ENCODE assay signal across 8 cellular contexts in genomic region chr15:64634020-64634419, GRCh38.
A peak's percentile ranks its signal among the peaks of the same experiment; 100 is the strongest.
DNase-seq lines count a peak whose midpoint lies in the region; ATAC-seq and TF ChIP-seq lines count a peak whose summit lies in the region.

No MANE protein-coding gene starts in this region.

- intact Hi-C loops in Caco-2 (cut with micrococcal nuclease; ENCODE audit: unreplicated experiment) (loop anchor here (2.0 kb wide), 1 partner anchor 35 kb away; no protein-coding TSS in a partner anchor), right lobe of liver (cut with DNase I) (no loop called here)
- intact Hi-C loops in activated CD8-positive, alpha-beta T cell treated with anti-CD3 and anti-CD28 coated beads for 36 hours (cut with micrococcal nuclease): loop anchor here (10.0 kb wide), 1 partner anchor 189 kb away; no protein-coding TSS in a partner anchor

- POLR2A ChIA-PET in Caco-2 (lab: Charles Lee): no interaction called here
- POLR2A ChIA-PET in activated CD8-positive, alpha-beta T cell treated with anti-CD3 and anti-CD28 coated beads for 36 hours (lab: Charles Lee): interaction anchor here (0.6 to 3.2 kb wide), 10 partner anchors 9 to 206 kb away, joined by 3 to 16 read pairs (median 3); no protein-coding TSS in a partner anchor

- DNase-seq in Caco-2 (no peak), right lobe of liver (no peak), NCI-H774 (lab: John Stamatoyannopoulos, UW) (no peak), HPDE6-E6E7 (ENCODE audit: extremely low spot score) (no peak), GOT3 (lab: John Stamatoyannopoulos, UW) (no peak)
- peak; percentile 86 for DNase-seq in activated CD8-positive, alpha-beta T cell treated with anti-CD3 and anti-CD28 coated beads for 36 hours

- BruUV-seq in Caco-2 (replicated peaks; lab: Mats Ljungman, UMichigan): no TSS peak

- peaks cover 30% of the 10 kb centered on the region for H3K4me1 Mint-ChIP-seq in Caco-2 (ENCODE audit: low read depth, unreplicated experiment)
- H3K4me1 Mint-ChIP-seq in activated CD8-positive, alpha-beta T cell treated with anti-CD3 and anti-CD28 coated beads for 36 hours (ENCODE audit: low read depth): peaks cover 63% of the 10 kb centered on the region

- H3K4me3 Mint-ChIP-seq in Caco-2 (ENCODE audit: unreplicated experiment): peak overlapping the region; percentile 67
- peak overlapping the region; percentile 31 for H3K4me3 Mint-ChIP-seq in activated CD8-positive, alpha-beta T cell treated with anti-CD3 and anti-CD28 coated beads for 36 hours

- H3K27me3 Mint-ChIP-seq in Caco-2 (ENCODE audit: insufficient read depth, unreplicated experiment): no peaks in the 10 kb centered on the region
- H3K27me3 Mint-ChIP-seq in activated CD8-positive, alpha-beta T cell treated with anti-CD3 and anti-CD28 coated beads for 36 hours: no peaks in the 10 kb centered on the region

- 13% methylated on average over 2 of the region's 2 CpGs for WGBS in right lobe of liver (ENCODE audit: insufficient coverage, low coverage, low lambda C conversion rate, missing lambda C conversion rate)

- no peaks in the 10 kb centered on the region for H3K27me3 ChIP-seq in Caco-2 (replicated peaks; ENCODE audit: control insufficient read depth, insufficient read depth, low read length)
- no peaks in the 10 kb centered on the region for H3K27me3 ChIP-seq in right lobe of liver

- peaks cover 49% of the 10 kb centered on the region for H3K4me1 ChIP-seq in Caco-2
- peaks cover 0 to 36% (median 15%) of the 10 kb centered on the region in 4 donors for H3K4me1 ChIP-seq in right lobe of liver

- no peak for TF ChIP-seq POLR2A in right lobe of liver (IDR thresholded peaks at IDR 0.05)

- peak overlapping the region in 2 of 3 donors; percentile 13 to 43 for H3K27ac ChIP-seq in right lobe of liver

- no peaks in the 10 kb centered on the region for H3K9me3 Mint-ChIP-seq in Caco-2 (ENCODE audit: unreplicated experiment)
- H3K9me3 Mint-ChIP-seq in activated CD8-positive, alpha-beta T cell treated with anti-CD3 and anti-CD28 coated beads for 36 hours: peaks cover 7% of the 10 kb centered on the region

- CTCF ChIA-PET in Caco-2 (lab: Charles Lee): interaction anchor here (0.9 to 1.9 kb wide), 3 partner anchors 9 to 20 kb away, joined by 4 to 9 read pairs (median 4); no protein-coding TSS in a partner anchor
- CTCF ChIA-PET in activated CD8-positive, alpha-beta T cell treated with anti-CD3 and anti-CD28 coated beads for 36 hours (lab: Charles Lee): interaction anchor here (0.9 to 2.9 kb wide), 8 partner anchors 10 to 246 kb away, joined by 3 to 13 read pairs (median 4); partner anchors contain the start of gene TRIP4

- H3K27ac Mint-ChIP-seq in Caco-2 (ENCODE audit: unreplicated experiment): peak overlapping the region; percentile 66
- H3K27ac Mint-ChIP-seq in activated CD8-positive, alpha-beta T cell treated with anti-CD3 and anti-CD28 coated beads for 36 hours: peak overlapping the region; percentile 82

- TF ChIP-seq CTCF in Caco-2 (IDR thresholded peaks at IDR 0.05; ENCODE audit: insufficient read depth in 1 of 2, low read depth in 1 of 2, low read length in 1 of 2, severe bottlenecking in 1 of 2, unreplicated experiment in 1 of 2) (no peak), right lobe of liver (IDR thresholded peaks at IDR 0.05) (no peak)
- no peak for TF ChIP-seq CTCF in activated CD8-positive, alpha-beta T cell treated with anti-CD3 and anti-CD28 coated beads for 36 hours (IDR thresholded peaks at IDR 0.05)

- H3K9me3 ChIP-seq in Caco-2 (no peaks in the 10 kb centered on the region), right lobe of liver (no peaks in the 10 kb centered on the region)

- peaks cover 17% of the 10 kb centered on the region for H3K36me3 Mint-ChIP-seq in Caco-2 (ENCODE audit: insufficient read depth, unreplicated experiment)
- H3K36me3 Mint-ChIP-seq in activated CD8-positive, alpha-beta T cell treated with anti-CD3 and anti-CD28 coated beads for 36 hours (ENCODE audit: low read depth): peaks cover 24% of the 10 kb centered on the region

- H3K4me3 ChIP-seq in Caco-2 (ENCODE audit: low read depth, low read length): no peak overlapping the region
- no peak overlapping the region for H3K4me3 ChIP-seq in right lobe of liver

- ATAC-seq in GM19452 (IDR thresholded peaks at IDR 0.05; ENCODE audit: unreplicated experiment) (peak; percentile 71), HG03520 (IDR thresholded peaks at IDR 0.05; ENCODE audit: unreplicated experiment) (peak; percentile 78), right lobe of liver (peak; percentile 9 to 42 (median 11))
- ATAC-seq in activated CD8-positive, alpha-beta T cell treated with anti-CD3 and anti-CD28 coated beads for 36 hours: peak; percentile 90

- no peaks in the 10 kb centered on the region; the same call in 1 of the 2 replicates for H3K36me3 ChIP-seq in Caco-2 (ENCODE audit: control insufficient read depth, insufficient read depth, low read length)
- no peaks in the 10 kb centered on the region for H3K36me3 ChIP-seq in right lobe of liver

Comparison
In these comparisons a context has a peak if more than half of its experiments do, and no peak if none do; other contexts are left out.
1. ATAC-seq: peak in every context shown above with its lines; median percentile 90 in activated CD8-positive, alpha-beta T cell treated with anti-CD3 and anti-CD28 coated beads for 36 hours; 78 in HG03520; 71 in GM19452; 11 in right lobe of liver.
2. intact Hi-C loops: an anchor here in Caco-2 (2.0 kb wide) and activated CD8-positive, alpha-beta T cell treated with anti-CD3 and anti-CD28 coated beads for 36 hours (10.0 kb wide); none called in right lobe of liver.